In the genomic region with DNA sequence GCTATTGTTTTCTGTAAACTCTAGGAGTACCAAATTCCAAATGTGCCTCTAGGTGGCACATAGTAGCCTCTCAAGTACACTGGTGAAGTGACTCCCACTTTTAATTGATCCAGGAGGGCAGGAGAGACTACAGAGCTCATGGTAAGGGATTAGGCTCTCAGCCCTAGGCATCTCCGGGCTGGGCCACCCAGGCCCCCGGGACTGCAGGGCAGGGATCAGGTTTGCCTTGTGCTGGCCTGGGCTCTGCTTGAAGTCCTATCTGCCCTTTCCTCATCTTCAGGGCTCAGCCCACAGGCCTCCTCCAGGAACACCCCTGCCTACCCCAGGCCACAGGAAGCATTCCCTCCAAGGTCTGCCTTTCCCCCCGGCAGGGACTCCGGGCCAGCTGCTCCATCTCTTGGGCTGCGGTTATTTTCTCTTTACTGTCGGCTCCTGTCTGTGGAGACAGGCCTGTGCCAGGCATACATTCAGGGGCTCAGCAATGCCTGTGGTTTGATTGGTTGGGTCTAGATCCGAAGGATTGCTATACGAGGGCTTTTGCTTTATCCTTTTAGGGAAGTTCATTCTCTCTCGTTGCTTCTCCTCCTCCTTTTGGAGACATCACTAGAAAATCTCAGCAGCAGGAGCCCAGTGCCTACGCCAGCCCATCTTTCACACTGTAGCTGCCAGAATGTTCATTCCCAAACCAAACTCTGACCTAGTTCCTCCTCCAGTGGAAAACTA, we compare ENCODE assay signal across 9 cellular contexts. TPM values are rescaled to one million over a fixed set of nuclear protein-coding genes. Genes with fewer than 3 reads are reported as not detected.
DNase-seq lines count a peak whose midpoint lies in the region; ATAC-seq, FAIRE-seq and TF ChIP-seq lines count a peak whose summit lies in the region.
"Had no signal": no experiment of that assay in that cellular context is flagged by ENCODE, and none has a peak within 500 bp of the region (broad histone marks: within the 10 kb centered on the region; RNA-seq: fewer than 3 reads in every experiment).

No MANE protein-coding gene starts in this region.

- no peaks in the 10 kb centered on the region for H3K27me3 ChIP-seq in endothelial cell of umbilical vein (ENCODE audit: control insufficient read depth in 2 of 2, insufficient read depth in 2 of 2, low read length in 2 of 2)

- no peak overlapping the region for H3K4me3 ChIP-seq in endothelial cell of umbilical vein (replicated peaks in 1 of 3; ENCODE audit: insufficient read depth in 1 of 3, low read depth in 1 of 3, low read length in 3 of 3)

- no peaks in the 10 kb centered on the region for H3K9me3 Mint-ChIP-seq in Calu3 (ENCODE audit: low read depth, unreplicated experiment)
- H3K9me3 Mint-ChIP-seq in neural crest cell, result no peaks in the 10 kb centered on the region
- H3K9me3 Mint-ChIP-seq: dendritic cell treated with granulocyte-macrophage colony-stimulating factor and Interleukin-4, amounts not matched to agents 40 ng/mL and 50 ng/mL, for 4 days had no signal

- ATAC-seq in HG02938 (IDR thresholded peaks at IDR 0.05; ENCODE audit: unreplicated experiment) (no peak), GM18505 (IDR thresholded peaks at IDR 0.05; ENCODE audit: unreplicated experiment) (no peak)

- peaks cover 17% of the 10 kb centered on the region for H3K4me1 ChIP-seq in endothelial cell of umbilical vein (ENCODE audit: control insufficient read depth, extremely low read depth, insufficient read depth, low read length)

- peak; percentile 17 for TF ChIP-seq CTCF in Calu3 (IDR thresholded peaks at IDR 0.05; ENCODE audit: unreplicated experiment)
- TF ChIP-seq CTCF in endothelial cell of umbilical vein (IDR thresholded peaks at IDR 0.05; ENCODE audit: extremely low read depth in 1 of 2, insufficient read depth in 1 of 2, low read depth in 1 of 2, low read length in 2 of 2), result no peak
- peak; percentile 19 for TF ChIP-seq CTCF in neural crest cell (conservative IDR thresholded peaks at IDR 0.05)

- H2AFZ ChIP-seq in endothelial cell of umbilical vein (ENCODE audit: low read depth, low read length), result no peak overlapping the region

- FAIRE-seq in endothelial cell of umbilical vein (lab: Jason Lieb, UNC), result no peak

- H3K27ac ChIP-seq in endothelial cell of umbilical vein (ENCODE audit: insufficient read depth, low read depth, low read length), result no peak overlapping the region

- peaks cover 13% of the 10 kb centered on the region for H3K4me1 Mint-ChIP-seq in Calu3 (ENCODE audit: low read depth, unreplicated experiment)
- peaks cover 20% of the 10 kb centered on the region for H3K4me1 Mint-ChIP-seq in neural crest cell

- H3K27me3 Mint-ChIP-seq in Calu3 (ENCODE audit: unreplicated experiment) (no peaks in the 10 kb centered on the region), neural crest cell (ENCODE audit: low read depth) (no peaks in the 10 kb centered on the region)

- H3K9me3 ChIP-seq in endothelial cell of umbilical vein (replicated peaks; ENCODE audit: control insufficient read depth, insufficient read depth, low read length), result no peaks in the 10 kb centered on the region

- BruUV-seq in Calu3 (replicated peaks; lab: Mats Ljungman, UMichigan) (no TSS peak), endothelial cell of umbilical vein (replicated peaks; lab: Mats Ljungman, UMichigan) (no TSS peak)

- intact Hi-C loops in Calu3 (cut with micrococcal nuclease; ENCODE audit: unreplicated experiment) (loop anchor here (5.0 to 10.0 kb wide), 2 partner anchors 175 to 482 kb away; no protein-coding TSS in a partner anchor), endothelial cell of umbilical vein (cut with micrococcal nuclease) (loop anchor here (5.0 kb wide), 3 partner anchors 187 to 417 kb away; a partner anchor contains a TSS)

- H3K4me3 Mint-ChIP-seq in Calu3 (ENCODE audit: low read depth, unreplicated experiment), result no peak overlapping the region
- no peak overlapping the region for H3K4me3 Mint-ChIP-seq in neural crest cell
- H3K4me3 Mint-ChIP-seq: dendritic cell treated with granulocyte-macrophage colony-stimulating factor and Interleukin-4, amounts not matched to agents 40 ng/mL and 50 ng/mL, for 4 days had no signal

- H3K4me2 ChIP-seq in endothelial cell of umbilical vein (ENCODE audit: insufficient read depth, low read length), result no peak overlapping the region

- H3K9me1 ChIP-seq in endothelial cell of umbilical vein (replicated peaks; ENCODE audit: control insufficient read depth, extremely low read depth, insufficient read depth, low read length), result no peaks in the 10 kb centered on the region

- CTCF ChIA-PET in Calu3 (lab: Charles Lee) (interaction anchor here (1.0 to 2.8 kb wide), 2 partner anchors 75 to 79 kb away, joined by 3 to 10 read pairs; no protein-coding TSS in a partner anchor), endothelial cell of umbilical vein (lab: Charles Lee) (interaction anchor here (1.0 to 4.5 kb wide), 6 partner anchors 76 to 478 kb away, joined by 3 to 41 read pairs (median 4); no protein-coding TSS in a partner anchor)

- POLR2A ChIA-PET in endothelial cell of umbilical vein (lab: Charles Lee), result no interaction called here

- peaks cover 43% of the 10 kb centered on the region for H3K79me2 ChIP-seq in endothelial cell of umbilical vein (ENCODE audit: control insufficient read depth, insufficient read depth, low read length)

- H3K36me3 Mint-ChIP-seq in Calu3 (ENCODE audit: insufficient read depth, unreplicated experiment), result no peaks in the 10 kb centered on the region
- peaks cover 3% of the 10 kb centered on the region for H3K36me3 Mint-ChIP-seq in neural crest cell (ENCODE audit: low read depth)

- H3K36me3 ChIP-seq in endothelial cell of umbilical vein (ENCODE audit: control insufficient read depth in 2 of 2, extremely low read depth in 1 of 2, insufficient read depth in 2 of 2, low read length in 2 of 2), result no peaks in the 10 kb centered on the region

- peaks cover 7% of the 10 kb centered on the region for H4K20me1 ChIP-seq in endothelial cell of umbilical vein (replicated peaks; ENCODE audit: control insufficient read depth, extremely low read depth, insufficient read depth, low read length)

- DNase-seq in Calu3 (no peak), NCI-H524 (lab: John Stamatoyannopoulos, UW) (peak; percentile 79 to 90), endothelial cell of umbilical vein (ENCODE audit: low read depth, low spot score) (peak; percentile 15), neural crest cell (ENCODE audit: low read depth, low spot score) (no peak), OCI-M1 (lab: John Stamatoyannopoulos, UW) (no peak)
- no peak for DNase-seq in stimulated activated CD4-positive, alpha-beta T cell treated with anti-CD3 and anti-CD28 coated beads, Interleukin-2, amount 100 ng/mL, for 24 hours

- dilution Hi-C loops in endothelial cell of umbilical vein (cut with MboI; ENCODE audit: extremely low pct_ligation_motif_present, low sequenced_read_pairs), result no loop called here

- no peak overlapping the region for H3K9ac ChIP-seq in endothelial cell of umbilical vein (replicated peaks; ENCODE audit: extremely low read depth, insufficient read depth, low read length)

- H3K27ac Mint-ChIP-seq in Calu3 (ENCODE audit: unreplicated experiment) (no peak overlapping the region), neural crest cell (ENCODE audit: unreplicated experiment) (peak overlapping the region; percentile 75)
- H3K27ac Mint-ChIP-seq: dendritic cell treated with granulocyte-macrophage colony-stimulating factor and Interleukin-4, amounts not matched to agents 40 ng/mL and 50 ng/mL, for 4 days had no signal

- TF ChIP-seq POLR2A in endothelial cell of umbilical vein (IDR thresholded peaks at IDR 0.05; ENCODE audit: low read depth, low read length) (no peak), GM18505 (IDR thresholded peaks at IDR 0.05; ENCODE audit: borderline replicate concordance, extremely low read depth, insufficient read depth, insufficient read length) (no peak)

TF ChIP-seq in endothelial cell of umbilical vein, 7 proteins besides CTCF, POLR2A, EP300 and RAD21:
- TF ChIP-seq, protein P1, sequence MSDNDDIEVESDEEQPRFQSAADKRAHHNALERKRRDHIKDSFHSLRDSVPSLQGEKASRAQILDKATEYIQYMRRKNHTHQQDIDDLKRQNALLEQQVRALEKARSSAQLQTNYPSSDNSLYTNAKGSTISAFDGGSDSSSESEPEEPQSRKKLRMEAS (IDR thresholded peaks at IDR 0.05; ENCODE audit: insufficient read depth, insufficient read length), result no peak
- TF ChIP-seq FOS (IDR thresholded peaks at IDR 0.05; ENCODE audit: borderline replicate concordance, insufficient read depth, low read length), result no peak

RNA-seq across cellular contexts. Expression of a gene that starts 32.8 kb away (rescaled TPM):
- total RNA-seq in Calu3 (2022) (18.3 and 22.9 TPM in 2 replicates), endothelial cell of umbilical vein (99.8 and 104 TPM in 2 replicates), neural crest cell (36.2 and 40.0 TPM in 2 replicates)
- polyA plus RNA-seq in endothelial cell of umbilical vein, result 35.8 and 40.6 TPM in 2 replicates
- 60.2 and 60.6 TPM in 2 replicates for polyA plus RNA-seq in endothelial cell of umbilical vein (2011; cell fraction: cytosol; rRNA removed)
- 46.8 and 53.1 TPM in 2 replicates for polyA plus RNA-seq in endothelial cell of umbilical vein (2011; cell fraction: nucleus; rRNA removed)
- 111 and 114 TPM in 2 replicates for polyA plus RNA-seq in endothelial cell of umbilical vein (2012)
- polyA minus RNA-seq in endothelial cell of umbilical vein, result 90.1 and 92.6 TPM in 2 replicates
- polyA minus RNA-seq in endothelial cell of umbilical vein (2011; cell fraction: cytosol; rRNA and poly(A)+ RNA removed), result 20.1 TPM
- 59.2 and 87.7 TPM in 2 replicates for polyA minus RNA-seq in endothelial cell of umbilical vein (2011; cell fraction: nucleus; rRNA and poly(A)+ RNA removed)

Comparison
In these comparisons a context has a peak if more than half of its experiments do, and no peak if none do; other contexts are left out.
1. DNase-seq: peak in NCI-H524 (2 of 2) and endothelial cell of umbilical vein (single experiment); none in Calu3 (single experiment), neural crest cell (single experiment), stimulated activated CD4-positive, alpha-beta T cell treated with anti-CD3 and anti-CD28 coated beads, Interleukin-2, amount 100 ng/mL, for 24 hours (0 of 2) and OCI-M1 (single experiment).
2. CTCF ChIP-seq: peak in Calu3 (single experiment) and neural crest cell (single experiment); none in endothelial cell of umbilical vein (0 of 2).